Comparison of ENCODE assay signal across 2 cellular contexts in genomic region chr11:9495780-9496514, GRCh38.
TF ChIP-seq lines count a peak whose summit lies in the region.

No MANE protein-coding gene starts in this region.

TF ChIP-seq in GM23338, 12 proteins besides CTCF, POLR2A, EP300 and RAD21:
- TF ChIP-seq, protein P1, sequence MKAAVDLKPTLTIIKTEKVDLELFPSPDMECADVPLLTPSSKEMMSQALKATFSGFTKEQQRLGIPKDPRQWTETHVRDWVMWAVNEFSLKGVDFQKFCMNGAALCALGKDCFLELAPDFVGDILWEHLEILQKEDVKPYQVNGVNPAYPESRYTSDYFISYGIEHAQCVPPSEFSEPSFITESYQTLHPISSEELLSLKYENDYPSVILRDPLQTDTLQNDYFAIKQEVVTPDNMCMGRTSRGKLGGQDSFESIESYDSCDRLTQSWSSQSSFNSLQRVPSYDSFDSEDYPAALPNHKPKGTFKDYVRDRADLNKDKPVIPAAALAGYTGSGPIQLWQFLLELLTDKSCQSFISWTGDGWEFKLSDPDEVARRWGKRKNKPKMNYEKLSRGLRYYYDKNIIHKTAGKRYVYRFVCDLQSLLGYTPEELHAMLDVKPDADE (IDR thresholded peaks at IDR 0.05): no peak
- no peak for TF ChIP-seq ZNF331 (CRISPR knock-in tag; IDR thresholded peaks at IDR 0.05; ENCODE audit: low read depth)
- no peak for TF ChIP-seq NANOG (IDR thresholded peaks at IDR 0.05; ENCODE audit: borderline replicate concordance)
- TF ChIP-seq EZH2 (IDR thresholded peaks at IDR 0.05; ENCODE audit: low read depth, unreplicated experiment): no peak
- no peak for TF ChIP-seq CREB1 (CRISPR knock-in tag; IDR thresholded peaks at IDR 0.05; ENCODE audit: low read depth)
- no peak for TF ChIP-seq ZNF114 (CRISPR knock-in tag; IDR thresholded peaks at IDR 0.05)
- TF ChIP-seq POLR2AphosphoS5 (IDR thresholded peaks at IDR 0.05; ENCODE audit: low read depth): no peak
- no peak for TF ChIP-seq JUNB (IDR thresholded peaks at IDR 0.05; ENCODE audit: unreplicated experiment)
- TF ChIP-seq EZH2phosphoT487 (IDR thresholded peaks at IDR 0.05; ENCODE audit: unreplicated experiment): no peak
- no peak for TF ChIP-seq ZNF462 (CRISPR knock-in tag; IDR thresholded peaks at IDR 0.05)
- no peak for TF ChIP-seq STAT1 (IDR thresholded peaks at IDR 0.05; ENCODE audit: unreplicated experiment)
- TF ChIP-seq, protein P2, sequence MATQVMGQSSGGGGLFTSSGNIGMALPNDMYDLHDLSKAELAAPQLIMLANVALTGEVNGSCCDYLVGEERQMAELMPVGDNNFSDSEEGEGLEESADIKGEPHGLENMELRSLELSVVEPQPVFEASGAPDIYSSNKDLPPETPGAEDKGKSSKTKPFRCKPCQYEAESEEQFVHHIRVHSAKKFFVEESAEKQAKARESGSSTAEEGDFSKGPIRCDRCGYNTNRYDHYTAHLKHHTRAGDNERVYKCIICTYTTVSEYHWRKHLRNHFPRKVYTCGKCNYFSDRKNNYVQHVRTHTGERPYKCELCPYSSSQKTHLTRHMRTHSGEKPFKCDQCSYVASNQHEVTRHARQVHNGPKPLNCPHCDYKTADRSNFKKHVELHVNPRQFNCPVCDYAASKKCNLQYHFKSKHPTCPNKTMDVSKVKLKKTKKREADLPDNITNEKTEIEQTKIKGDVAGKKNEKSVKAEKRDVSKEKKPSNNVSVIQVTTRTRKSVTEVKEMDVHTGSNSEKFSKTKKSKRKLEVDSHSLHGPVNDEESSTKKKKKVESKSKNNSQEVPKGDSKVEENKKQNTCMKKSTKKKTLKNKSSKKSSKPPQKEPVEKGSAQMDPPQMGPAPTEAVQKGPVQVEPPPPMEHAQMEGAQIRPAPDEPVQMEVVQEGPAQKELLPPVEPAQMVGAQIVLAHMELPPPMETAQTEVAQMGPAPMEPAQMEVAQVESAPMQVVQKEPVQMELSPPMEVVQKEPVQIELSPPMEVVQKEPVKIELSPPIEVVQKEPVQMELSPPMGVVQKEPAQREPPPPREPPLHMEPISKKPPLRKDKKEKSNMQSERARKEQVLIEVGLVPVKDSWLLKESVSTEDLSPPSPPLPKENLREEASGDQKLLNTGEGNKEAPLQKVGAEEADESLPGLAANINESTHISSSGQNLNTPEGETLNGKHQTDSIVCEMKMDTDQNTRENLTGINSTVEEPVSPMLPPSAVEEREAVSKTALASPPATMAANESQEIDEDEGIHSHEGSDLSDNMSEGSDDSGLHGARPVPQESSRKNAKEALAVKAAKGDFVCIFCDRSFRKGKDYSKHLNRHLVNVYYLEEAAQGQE (IDR thresholded peaks at IDR 0.05; ENCODE audit: unreplicated experiment): no peak

TF ChIP-seq in K562, 482 proteins besides CTCF, POLR2A, EP300 and RAD21 (continued from another document):
- no peak for TF ChIP-seq ZBTB5 (IDR thresholded peaks at IDR 0.05)
- TF ChIP-seq ELF4 (CRISPR knock-in tag; IDR thresholded peaks at IDR 0.05): no peak
- no peak for TF ChIP-seq ZNF57 (CRISPR knock-in tag; IDR thresholded peaks at IDR 0.05)
- TF ChIP-seq NCOR1 (IDR thresholded peaks at IDR 0.05): 0 out of 2 replicates have a peak, but pooled peaks have one; percentile 13
- peak; percentile 20; the same call in 1 of the 2 replicates for TF ChIP-seq CBFA2T3 (IDR thresholded peaks at IDR 0.05)
- no peak for TF ChIP-seq MGA (IDR thresholded peaks at IDR 0.05)
- TF ChIP-seq SNRNP70 (optimal IDR thresholded peaks at IDR 0.05; ENCODE audit: low read depth, low read length): no peak
- TF ChIP-seq GATA2 (CRISPR knock-in tag; IDR thresholded peaks at IDR 0.05): no peak
- TF ChIP-seq TCF3 (CRISPR knock-in tag; IDR thresholded peaks at IDR 0.05): peak; percentile 40; the same call in 1 of the 2 replicates
- TF ChIP-seq CEBPB (tag; IDR thresholded peaks at IDR 0.05): 0 out of 2 replicates have a peak, but pooled peaks have one; percentile 22
- TF ChIP-seq, protein P3, sequence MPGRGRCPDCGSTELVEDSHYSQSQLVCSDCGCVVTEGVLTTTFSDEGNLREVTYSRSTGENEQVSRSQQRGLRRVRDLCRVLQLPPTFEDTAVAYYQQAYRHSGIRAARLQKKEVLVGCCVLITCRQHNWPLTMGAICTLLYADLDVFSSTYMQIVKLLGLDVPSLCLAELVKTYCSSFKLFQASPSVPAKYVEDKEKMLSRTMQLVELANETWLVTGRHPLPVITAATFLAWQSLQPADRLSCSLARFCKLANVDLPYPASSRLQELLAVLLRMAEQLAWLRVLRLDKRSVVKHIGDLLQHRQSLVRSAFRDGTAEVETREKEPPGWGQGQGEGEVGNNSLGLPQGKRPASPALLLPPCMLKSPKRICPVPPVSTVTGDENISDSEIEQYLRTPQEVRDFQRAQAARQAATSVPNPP (IDR thresholded peaks at IDR 0.05; ENCODE audit: borderline replicate concordance, insufficient read depth, insufficient read length): no peak
- TF ChIP-seq RFX1 (IDR thresholded peaks at IDR 0.05): peak; percentile 46
- 0 out of 2 replicates have a peak, but pooled peaks have one; percentile 28 for TF ChIP-seq TEAD4 (IDR thresholded peaks at IDR 0.05; ENCODE audit: low read length)
- TF ChIP-seq TEAD4 (CRISPR knock-in tag; IDR thresholded peaks at IDR 0.05; ENCODE audit: borderline replicate concordance): no peak
- TF ChIP-seq FIP1L1 (IDR thresholded peaks at IDR 0.05; ENCODE audit: low read depth, low read length, poor library complexity, severe bottlenecking): no peak
- TF ChIP-seq ESRRB (CRISPR knock-in tag; IDR thresholded peaks at IDR 0.05; ENCODE audit: borderline replicate concordance): no peak
